In genomic region chr19:4414144-4414799, GRCh38 we compare ENCODE assay signal across 1 cellular context.
TF ChIP-seq lines count a peak whose summit lies in the region.

No MANE protein-coding gene starts in this region.

TF ChIP-seq in A549, 52 proteins besides CTCF, POLR2A, EP300 and RAD21:
- no peak for TF ChIP-seq USF2 (IDR thresholded peaks at IDR 0.05)
- no peak for TF ChIP-seq E2F6 (IDR thresholded peaks at IDR 0.05; ENCODE audit: borderline replicate concordance, low read depth)
- no peak for TF ChIP-seq HES2 (IDR thresholded peaks at IDR 0.05)
- 0 out of 4 replicates have a peak, but pooled peaks of 1 of the 2 experiments have one; percentile 21 for TF ChIP-seq CEBPB (IDR thresholded peaks at IDR 0.05)
- no peak for TF ChIP-seq CHD4 (IDR thresholded peaks at IDR 0.05; ENCODE audit: borderline replicate concordance)
- TF ChIP-seq FOSL2 (IDR thresholded peaks at IDR 0.05), result no peak
- TF ChIP-seq FOSL2 (CRISPR knock-in tag; IDR thresholded peaks at IDR 0.05), result 0 out of 2 replicates have a peak, but pooled peaks have one; percentile 20
- TF ChIP-seq SREBF2 (IDR thresholded peaks at IDR 0.05), result no peak
- no peak for TF ChIP-seq POLR2AphosphoS2 (conservative IDR thresholded peaks at IDR 0.05; ENCODE audit: low read length)
- TF ChIP-seq PBX3 (IDR thresholded peaks at IDR 0.05), result no peak
